In the genomic region with DNA sequence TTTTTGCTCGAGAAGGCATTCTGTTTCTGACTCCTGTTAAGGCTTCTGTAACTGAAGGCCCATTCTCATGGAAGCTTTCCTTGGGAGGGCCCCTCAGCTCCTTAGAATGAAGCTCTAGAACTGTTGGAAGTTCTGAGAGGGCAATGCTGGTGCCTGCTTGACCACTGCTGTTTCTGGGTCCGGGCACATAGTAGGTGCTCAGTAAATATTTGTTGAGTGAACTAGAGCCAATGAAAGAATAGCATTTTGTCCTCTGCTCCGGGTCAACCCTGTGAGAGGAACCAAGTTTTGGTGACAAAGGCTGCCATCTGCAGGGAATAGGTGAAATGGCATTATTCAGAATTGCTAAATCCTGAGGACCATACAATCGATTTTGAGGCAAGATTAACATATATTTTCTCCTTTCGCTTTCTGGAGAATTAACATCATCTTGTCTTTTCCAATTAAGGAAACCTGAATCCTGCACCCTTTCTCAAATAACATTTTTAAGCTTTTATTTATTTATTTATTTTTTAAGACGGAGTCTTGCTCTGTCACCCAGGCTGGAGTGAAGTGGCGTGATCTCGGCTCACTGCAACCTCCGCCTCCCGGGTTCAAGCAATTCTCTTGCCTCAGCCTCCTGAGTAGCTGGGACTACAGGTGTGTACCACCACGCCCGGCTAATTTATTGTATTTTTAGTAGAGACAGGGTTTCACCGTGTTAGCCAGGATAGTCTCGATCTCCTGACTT, we compare ENCODE assay signal across 8 cellular contexts. TPM values are rescaled to one million over a fixed set of nuclear protein-coding genes. Genes with fewer than 3 reads are reported as not detected.
DNase-seq lines count a peak whose midpoint lies in the region; ATAC-seq, FAIRE-seq and TF ChIP-seq lines count a peak whose summit lies in the region.
"Not testable (repeated sequence)": the region's sequence is repeated elsewhere in the genome, so short reads cannot be mapped to it uniquely, and the experiment has no call there.

No MANE protein-coding gene starts in this region.

- DNase-seq in Ammon's horn (ENCODE audit: low spot score): peak; percentile 66
- DNase-seq in GM19239 (ENCODE audit: insufficient read length, low spot score); kidney epithelial cell (ENCODE audit: low read depth); sigmoid colon: not testable (repeated sequence)
- peak; percentile 36 to 79 (median 75) for DNase-seq in NCI-H1417 (lab: John Stamatoyannopoulos, UW)
- DNase-seq in RPMI8226: peak; percentile 63
- peak; percentile 49 to 53 for DNase-seq in activated T-cell treated with anti-CD3 and anti-CD28 coated beads, Interleukin-2, amount 50 U/mL, for 48 hours
- peak; percentile 33 to 49 (median 38) for DNase-seq in effector memory CD8-positive, alpha-beta T cell

- not testable (repeated sequence) for H3K36me3 Mint-ChIP-seq in effector memory CD8-positive, alpha-beta T cell (ENCODE audit: insufficient read depth)

- not testable (repeated sequence) for H3K9me3 ChIP-seq in sigmoid colon

- not testable (repeated sequence) for H3K27me3 Mint-ChIP-seq in effector memory CD8-positive, alpha-beta T cell

- TF ChIP-seq CTCF in kidney epithelial cell (IDR thresholded peaks at IDR 0.05; ENCODE audit: insufficient read depth, low read length, poor library complexity, severe bottlenecking) (peak; percentile 66), sigmoid colon (IDR thresholded peaks at IDR 0.05) (peak; percentile 17 to 70 (median 58))

- 49 to 63% methylated on average over 14 of the region's 14 CpGs for WGBS in sigmoid colon, 2 donors

- not testable (repeated sequence) for H3K27ac ChIP-seq in sigmoid colon

- not testable (repeated sequence) for H3K4me3 ChIP-seq in kidney epithelial cell (ENCODE audit: low read depth, low read length); sigmoid colon

- H3K4me3 Mint-ChIP-seq in effector memory CD8-positive, alpha-beta T cell: not testable (repeated sequence)

- peak; percentile 97 for FAIRE-seq in GM19239 (lab: Jason Lieb, UNC)

- not testable (repeated sequence) for H3K36me3 ChIP-seq in kidney epithelial cell (ENCODE audit: control insufficient read depth, insufficient read depth, low read length); sigmoid colon

- not testable (repeated sequence) for TF ChIP-seq POLR2A in sigmoid colon (IDR thresholded peaks at IDR 0.05)

- peak; percentile 87 for ATAC-seq in effector memory CD8-positive, alpha-beta T cell (replicated peaks)

- not testable (repeated sequence) for H3K4me1 ChIP-seq in sigmoid colon

- not testable (repeated sequence) for H3K4me1 Mint-ChIP-seq in effector memory CD8-positive, alpha-beta T cell (ENCODE audit: low read depth in 2 of 2)

- not testable (repeated sequence) for H3K9me3 Mint-ChIP-seq in effector memory CD8-positive, alpha-beta T cell

- intact Hi-C loops in sigmoid colon (cut with DNase I): loop anchor here (2.0 kb wide), 1 partner anchor 133 kb away; a partner anchor contains a TSS

- not testable (repeated sequence) for H3K27me3 ChIP-seq in kidney epithelial cell (ENCODE audit: control insufficient read depth, insufficient read depth, low read length); sigmoid colon

- H3K27ac Mint-ChIP-seq in effector memory CD8-positive, alpha-beta T cell: not testable (repeated sequence)

- TF ChIP-seq EP300 in sigmoid colon (IDR thresholded peaks at IDR 0.05): not testable (repeated sequence)

RNA-seq across cellular contexts. Expression of a gene that starts 11.7 kb away (rescaled TPM):
- 16.5 and 27.7 TPM in 2 replicates for total RNA-seq in kidney epithelial cell
- 10 to 100 TPM; 34.6 to 38.6 (median 35.6) TPM for total RNA-seq in sigmoid colon
- polyA plus RNA-seq in sigmoid colon: 1 to 10 TPM in 2 of 3 donors, under 1 TPM in 1; 0.92 to 8.7 (median 6.6) TPM

RNA-seq across cellular contexts. Expression of a gene that starts 19.1 kb away (rescaled TPM):
- total RNA-seq in kidney epithelial cell (9.8 and 11.5 TPM in 2 replicates), sigmoid colon (10 to 100 TPM; 19.4 to 30.3 (median 22.5) TPM)
- 10 to 100 TPM; 16.1 to 24.5 (median 18.6) TPM for polyA plus RNA-seq in sigmoid colon
